In the genomic region with DNA sequence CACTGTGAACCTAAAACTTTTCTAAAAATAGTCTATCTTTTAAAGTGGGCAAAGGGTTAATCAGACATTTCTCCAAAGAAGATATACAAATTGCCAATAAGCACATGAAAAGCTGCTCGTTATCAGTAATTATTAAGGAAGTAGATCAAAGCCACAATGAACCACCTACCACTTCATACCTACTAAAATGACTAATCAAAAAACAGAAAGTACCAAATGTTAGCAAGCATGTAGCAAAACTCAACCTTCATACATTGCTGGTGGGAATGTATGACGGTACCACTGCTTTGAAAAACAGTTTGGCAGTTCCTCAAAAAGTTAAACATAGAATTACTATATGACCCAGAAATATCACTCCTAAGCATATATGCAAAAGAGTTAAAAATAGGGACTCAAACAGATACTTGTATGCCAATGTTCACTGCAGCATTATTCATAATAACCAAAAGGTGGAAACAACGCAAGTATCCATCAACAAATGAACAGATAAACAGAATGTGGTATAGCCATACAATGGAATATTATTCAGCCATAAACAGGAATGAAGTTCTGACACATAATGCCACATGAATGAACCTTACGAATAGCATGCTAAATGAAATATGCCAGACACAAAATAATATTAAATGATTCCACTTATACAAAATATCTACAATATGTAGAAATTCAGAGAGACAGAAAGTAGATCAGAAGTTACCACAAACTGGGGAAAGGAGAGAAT, we compare ENCODE assay signal across 18 cellular contexts. TPM values are rescaled to one million over a fixed set of nuclear protein-coding genes. Genes with fewer than 3 reads are reported as not detected.
DNase-seq lines count a peak whose midpoint lies in the region; ATAC-seq, FAIRE-seq and TF ChIP-seq lines count a peak whose summit lies in the region.
"Had no signal": no experiment of that assay in that cellular context is flagged by ENCODE, and none has a peak within 500 bp of the region (broad histone marks: within the 10 kb centered on the region; RNA-seq: fewer than 3 reads in every experiment).

No MANE protein-coding gene starts in this region.

- H3K27me3 ChIP-seq in HepG2 (ENCODE audit: control insufficient read depth in 1 of 2, insufficient read depth in 2 of 2, low read length in 2 of 2) (no peaks in the 10 kb centered on the region), right lobe of liver (no peaks in the 10 kb centered on the region), GM23248 (replicated peaks; ENCODE audit: insufficient read depth) (no peaks in the 10 kb centered on the region)
- H3K27me3 ChIP-seq: BE2C had no signal

- H3K4me3 ChIP-seq in HepG2 (replicated peaks in 1 of 3; ENCODE audit: insufficient read depth in 1 of 3, low read depth in 2 of 3, low read length in 3 of 3) (no peak overlapping the region), right lobe of liver (no peak overlapping the region), GM23248 (no peak overlapping the region)
- H3K4me3 ChIP-seq: A549 had no signal

- POLR2A ChIA-PET in HepG2 (lab: Yijun Ruan, JAX), result no interaction called here

- H3K9ac ChIP-seq in HepG2 (ENCODE audit: insufficient read depth, low read depth, low read length), result no peak overlapping the region
- no peak overlapping the region for H3K9ac ChIP-seq in GM23248

- 98% methylated on average over 4 of the region's 4 CpGs for WGBS in HepG2 (ENCODE audit: low lambda C conversion rate)
- WGBS in right lobe of liver (ENCODE audit: insufficient coverage, low coverage, low lambda C conversion rate, missing lambda C conversion rate), result 86% methylated on average over 4 of the region's 4 CpGs
- 92 to 96% methylated on average over 4 of the region's 4 CpGs for WGBS in GM23248 (ENCODE audit: low coverage in 1 of 2, low lambda C conversion rate in 2 of 2, missing lambda C conversion rate in 2 of 2), 2 experiments

- H3K4me2 ChIP-seq in HepG2 (ENCODE audit: low read depth, low read length) (no peak overlapping the region), GM23248 (ENCODE audit: unreplicated experiment) (no peak overlapping the region)

- no peak overlapping the region for H3K27ac ChIP-seq in HepG2 (ENCODE audit: extremely low read length, insufficient read depth, low read length)
- no peak overlapping the region for H3K27ac ChIP-seq in right lobe of liver
- no peak overlapping the region for H3K27ac ChIP-seq in GM23248
- H3K27ac ChIP-seq: C4-2B had no signal

- CTCF ChIA-PET in HepG2 (lab: Yijun Ruan, JAX; ENCODE audit: low intra/inter-chr PET ratio, low total read pairs), result no interaction called here

- TF ChIP-seq RAD21 in HepG2 (CRISPR knock-in tag; IDR thresholded peaks at IDR 0.05), result no peak

- in situ Hi-C loops in HepG2 (cut with HindIII; ENCODE audit: extremely low pct_ligation_motif_present, low pct_unique_long_range_greater_than_20kb), result no loop called here
- in situ Hi-C loops in GM23248 (cut with MboI), result no loop called here

- FAIRE-seq in HepG2 (lab: Jason Lieb, UNC), result no peak
- FAIRE-seq in TTC549 (lab: Jason Lieb, UNC), result peak; percentile 5
- FAIRE-seq: A549, G401.6, GM12891 had no signal

- TF ChIP-seq EP300 in HepG2 (IDR thresholded peaks at IDR 0.05; ENCODE audit: low read depth in 2 of 2, low read length in 2 of 2) (no peak), HepG2 (CRISPR knock-in tag; IDR thresholded peaks at IDR 0.05; ENCODE audit: borderline replicate concordance) (no peak)

- peaks cover 3% of the 10 kb centered on the region for H3K36me3 Mint-ChIP-seq in chondrocyte (ENCODE audit: low read depth)
- H3K36me3 Mint-ChIP-seq: CD4-positive, alpha-beta memory T cell had no signal

- H3K27me3 Mint-ChIP-seq in chondrocyte (ENCODE audit: low read depth), result no peaks in the 10 kb centered on the region

- no TSS peak for BruUV-seq in HepG2 (replicated peaks; lab: Mats Ljungman, UMichigan)

- ATAC-seq in HepG2, result no peak
- ATAC-seq in right lobe of liver, result no peak
- ATAC-seq in HG02938 (IDR thresholded peaks at IDR 0.05; ENCODE audit: unreplicated experiment), result no peak
- no peak for ATAC-seq in GM18868 (IDR thresholded peaks at IDR 0.05; ENCODE audit: unreplicated experiment)
- ATAC-seq: A549, HCT116 had no signal

- peaks cover 36% of the 10 kb centered on the region for H3F3A ChIP-seq in GM23248 (ENCODE audit: insufficient read depth)

- peaks cover 51% of the 10 kb centered on the region for H3K4me1 Mint-ChIP-seq in chondrocyte (ENCODE audit: low read depth)
- H3K4me1 Mint-ChIP-seq: CD4-positive, alpha-beta memory T cell had no signal

- intact Hi-C loops in HepG2 (cut with micrococcal nuclease; ENCODE audit: unreplicated experiment) (no loop called here), right lobe of liver (cut with DNase I) (no loop called here)

- H2AFZ ChIP-seq in HepG2 (ENCODE audit: low read length) (no peak overlapping the region), GM23248 (no peak overlapping the region)

- H3K79me2 ChIP-seq in HepG2 (ENCODE audit: insufficient read depth, low read length) (peaks cover 22% of the 10 kb centered on the region), GM23248 (ENCODE audit: insufficient read depth) (peaks cover 100% of the 10 kb centered on the region)

- DNase-seq in HepG2 (ENCODE audit: low spot score) (no peak), right lobe of liver (no peak), chondrocyte (ENCODE audit: low spot score) (no peak), GM23248 (no peak)
- DNase-seq: BE2C; CD4-positive, alpha-beta memory T cell; DMS153; DMS79 treated with DMSO at 0.1 percent for 48 hours; EL; KBM-7 had no signal

- H3K4me3 Mint-ChIP-seq in chondrocyte (ENCODE audit: unreplicated experiment), result no peak overlapping the region
- H3K4me3 Mint-ChIP-seq: CD4-positive, alpha-beta memory T cell had no signal

- no peaks in the 10 kb centered on the region for H3K9me3 ChIP-seq in HepG2 (ENCODE audit: low read length)
- no peaks in the 10 kb centered on the region for H3K9me3 ChIP-seq in right lobe of liver
- H3K9me3 ChIP-seq in GM23248 (ENCODE audit: low read depth), result no peaks in the 10 kb centered on the region
- H3K9me3 ChIP-seq: A549, BE2C had no signal

- TF ChIP-seq CTCF in HepG2 (CRISPR knock-in tag; IDR thresholded peaks at IDR 0.05) (no peak), right lobe of liver (IDR thresholded peaks at IDR 0.05) (no peak), chondrocyte (IDR thresholded peaks at IDR 0.05) (no peak)

- peaks cover 3% of the 10 kb centered on the region; the same call in 1 of the 2 replicates for H4K20me1 ChIP-seq in HepG2 (ENCODE audit: insufficient read depth, low read length)
- peaks cover 9% of the 10 kb centered on the region; the same call in 1 of the 2 replicates for H4K20me1 ChIP-seq in GM23248 (ENCODE audit: insufficient read depth)

- 0 out of 2 replicates have a peak, but pooled peaks cover 13% of the 10 kb centered on the region for H3K4me1 ChIP-seq in HepG2 (ENCODE audit: insufficient read depth, low read length)
- peaks cover 0 to 8% (median 0%) of the 10 kb centered on the region in 4 donors for H3K4me1 ChIP-seq in right lobe of liver
- peaks cover 22% of the 10 kb centered on the region for H3K4me1 ChIP-seq in GM23248 (ENCODE audit: insufficient read depth)
- H3K4me1 ChIP-seq: BE2C had no signal

- no peaks in the 10 kb centered on the region for H3K9me3 Mint-ChIP-seq in chondrocyte (ENCODE audit: low read depth)
- H3K9me3 Mint-ChIP-seq: CD4-positive, alpha-beta memory T cell had no signal

- peak overlapping the region; percentile 76 for H3K27ac Mint-ChIP-seq in chondrocyte (ENCODE audit: unreplicated experiment)
- H3K27ac Mint-ChIP-seq: CD4-positive, alpha-beta memory T cell had no signal

- no peaks in the 10 kb centered on the region for H3K9me2 ChIP-seq in GM23248 (ENCODE audit: insufficient read depth)

- H3K36me3 ChIP-seq in HepG2 (replicated peaks in 1 of 2; ENCODE audit: control insufficient read depth in 1 of 2, insufficient read depth in 2 of 2, low read length in 2 of 2) (no peaks in the 10 kb centered on the region), right lobe of liver (no peaks in the 10 kb centered on the region), GM23248 (ENCODE audit: low read depth) (no peaks in the 10 kb centered on the region)
- H3K36me3 ChIP-seq: BE2C had no signal

- TF ChIP-seq POLR2A in HepG2 (IDR thresholded peaks at IDR 0.05; ENCODE audit: insufficient read depth in 1 of 2, low read depth in 2 of 2, low read length in 2 of 2), result no peak
- no peak for TF ChIP-seq POLR2A in right lobe of liver (IDR thresholded peaks at IDR 0.05)

RNA-seq across cellular contexts. Expression of a gene that starts 21.1 kb away (rescaled TPM):
- 15.4 and 16.0 TPM in 2 replicates for total RNA-seq in HepG2 (2016; rRNA removed; fragmentation: Illumina TruSeq; extraction: Trizol)
- 14.9 and 18.1 TPM in 2 replicates for total RNA-seq in HepG2 (2016; cell fraction: cytosol; rRNA removed; fragmentation: Illumina TruSeq; extraction: Trizol; ENCODE audit: low read depth)
- total RNA-seq in HepG2 (2016; cell fraction: insoluble cytoplasmic fraction; rRNA removed; fragmentation: Illumina TruSeq; extraction: Trizol), result 13.8 and 15.4 TPM in 2 replicates
- 11.4 and 14.7 TPM in 2 replicates for total RNA-seq in HepG2 (2016; cell fraction: membrane; rRNA removed; fragmentation: Illumina TruSeq; extraction: Trizol)
- total RNA-seq in HepG2 (2016; cell fraction: nucleus; rRNA removed; fragmentation: Illumina TruSeq; extraction: Trizol), result 31.5 and 36.1 TPM in 2 replicates
- 6.5 and 7.4 TPM in 2 replicates for polyA plus RNA-seq in HepG2 (2011; rRNA removed)
- polyA plus RNA-seq in HepG2 (2011; cell fraction: cytosol; rRNA removed), result 3.2 and 5.4 TPM in 2 replicates
- polyA plus RNA-seq in HepG2 (2011; cell fraction: nucleus; rRNA removed), result 7.2 and 9.9 TPM in 2 replicates
- polyA plus RNA-seq in HepG2 (2012), result 9.5 and 12.2 TPM in 2 replicates
- polyA plus RNA-seq in HepG2 (2016; cell fraction: cytosol; fragmentation: Illumina TruSeq; extraction: Trizol; ENCODE audit: low read depth), result 0.61 and 0.69 TPM in 2 replicates
- 7.5 and 8.2 TPM in 2 replicates for polyA plus RNA-seq in HepG2 (2016; cell fraction: insoluble cytoplasmic fraction; fragmentation: Illumina TruSeq; extraction: Trizol; ENCODE audit: low read depth)
- polyA plus RNA-seq in HepG2 (2016; cell fraction: membrane; fragmentation: Illumina TruSeq; extraction: Trizol; ENCODE audit: low read depth), result 1.8 and 2.2 TPM in 2 replicates
- polyA plus RNA-seq in HepG2 (2016; cell fraction: nucleus; fragmentation: Illumina TruSeq; extraction: Trizol; ENCODE audit: insufficient read depth, low read depth), result 8.1 and 9.4 TPM in 2 replicates
- 17.7 and 19.2 TPM in 2 replicates for polyA minus RNA-seq in HepG2 (2011; rRNA and poly(A)+ RNA removed; ENCODE audit: low replicate concordance)
- polyA minus RNA-seq in HepG2 (2011; cell fraction: cytosol; rRNA and poly(A)+ RNA removed), result 12.0 and 17.0 TPM in 2 replicates
- 119 and 124 TPM in 2 replicates for polyA minus RNA-seq in HepG2 (2011; cell fraction: nucleus; rRNA and poly(A)+ RNA removed)
- total RNA-seq in right lobe of liver, result 10 to 100 TPM; 11.4 to 35.0 (median 22.2) TPM
- 59.1 to 77.6 TPM (median 61.6 TPM) in 3 replicates for total RNA-seq in chondrocyte
- total RNA-seq in GM23248 (2014; rRNA removed; shearing (Covaris generic)), result 37.9 and 39.1 TPM in 2 replicates
- 23.9 and 28.6 TPM in 2 replicates for polyA plus RNA-seq in GM23248 (2016; fragmentation: Nextera tagmentation; extraction: Ambion mirVana)
- polyA plus RNA-seq: CD4-positive, alpha-beta memory T cell had no signal
